Comparison of ENCODE assay signal across 16 cellular contexts in the genomic region with DNA sequence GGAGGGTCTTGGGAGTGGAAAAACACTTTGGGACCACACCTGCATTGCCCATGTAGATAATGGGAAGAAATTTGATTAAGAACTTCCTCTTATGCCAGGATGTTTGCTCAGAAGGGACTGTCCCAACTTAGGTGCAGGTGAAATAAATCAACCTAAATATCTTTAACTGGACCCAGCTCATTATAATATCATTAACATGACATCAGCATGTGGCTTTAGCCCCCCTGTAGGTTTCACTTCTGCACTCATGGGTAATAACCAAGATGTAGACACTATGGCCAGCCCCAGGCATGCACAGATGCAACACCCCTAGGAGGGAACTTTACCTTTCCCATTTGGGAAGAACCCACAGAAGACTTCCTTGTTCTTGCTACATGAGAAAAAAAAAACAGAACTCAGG.
"Had no signal": no experiment of that assay in that cellular context is flagged by ENCODE, and none has a peak within 500 bp of the region (broad histone marks: within the 10 kb centered on the region; RNA-seq: fewer than 3 reads in every experiment).

No MANE protein-coding gene starts in this region.

- H3K4me1 ChIP-seq: esophagus muscularis mucosa, lower lobe of right lung, parathyroid adenoma, tibial nerve, vagina had no signal

- H3K4me1 Mint-ChIP-seq: activated CD4-positive, alpha-beta T cell treated with anti-CD3 and anti-CD28 coated beads for 36 hours; activated naive CD8-positive, alpha-beta T cell treated with anti-CD3 and anti-CD28 coated beads, Interleukin-2, amount 50 U/mL, for 24 hours; naive thymus-derived CD4-positive, alpha-beta T cell had no signal

- H3K27me3 ChIP-seq: dorsolateral prefrontal cortex, esophagus muscularis mucosa, tibial nerve, vagina had no signal

- H3K36me3 ChIP-seq: esophagus muscularis mucosa, lower lobe of right lung, tibial nerve, vagina had no signal

- H3K4me3 Mint-ChIP-seq: activated CD4-positive, alpha-beta T cell treated with anti-CD3 and anti-CD28 coated beads for 36 hours; activated CD8-positive, alpha-beta T cell treated with anti-CD3 and anti-CD28 coated beads, Interleukin-2, amount 10 ng/mL, durations not matched to agents 7 days and 5 days; activated naive CD8-positive, alpha-beta T cell treated with anti-CD3 and anti-CD28 coated beads, Interleukin-2, amount 50 U/mL, for 24 hours; activated T-helper 1 cell treated with anti-CD3 and anti-CD28 coated beads, Interleukin-12 subunit alpha, Interleukin-12 subunit beta, Interleukin-2, Interleukin-4 antibody, amounts not matched to agents 30 ng/mL and 10 ng/mL and 1 ng/mL, durations not matched to agents 14 hours and 24 hours and 36 hours; naive thymus-derived CD4-positive, alpha-beta T cell had no signal

- H3K27ac ChIP-seq: dorsolateral prefrontal cortex, esophagus muscularis mucosa, lower lobe of right lung, parathyroid adenoma, tibial nerve, vagina had no signal

- H3K27me3 Mint-ChIP-seq: activated CD4-positive, alpha-beta T cell treated with anti-CD3 and anti-CD28 coated beads for 36 hours; activated naive CD8-positive, alpha-beta T cell treated with anti-CD3 and anti-CD28 coated beads, Interleukin-2, amount 50 U/mL, for 24 hours; naive thymus-derived CD4-positive, alpha-beta T cell had no signal

- H3K4me3 ChIP-seq: dorsolateral prefrontal cortex, esophagus muscularis mucosa, lower lobe of right lung, tibial nerve, vagina had no signal

- H3K27ac Mint-ChIP-seq: activated CD4-positive, alpha-beta T cell treated with anti-CD3 and anti-CD28 coated beads for 36 hours; activated CD8-positive, alpha-beta T cell treated with anti-CD3 and anti-CD28 coated beads, Interleukin-2, amount 10 ng/mL, durations not matched to agents 7 days and 5 days; activated naive CD8-positive, alpha-beta T cell treated with anti-CD3 and anti-CD28 coated beads, Interleukin-2, amount 50 U/mL, for 24 hours; activated T-helper 1 cell treated with anti-CD3 and anti-CD28 coated beads, Interleukin-12 subunit alpha, Interleukin-12 subunit beta, Interleukin-2, Interleukin-4 antibody, amounts not matched to agents 30 ng/mL and 10 ng/mL and 1 ng/mL, durations not matched to agents 14 hours and 24 hours and 36 hours; naive thymus-derived CD4-positive, alpha-beta T cell had no signal

- H3K9ac ChIP-seq: parathyroid adenoma had no signal

- H3K9me3 ChIP-seq: esophagus muscularis mucosa, lower lobe of right lung, tibial nerve, vagina had no signal

- H2AFZ ChIP-seq: parathyroid adenoma had no signal

- H3K79me2 ChIP-seq: parathyroid adenoma had no signal

- H3K36me3 Mint-ChIP-seq: naive thymus-derived CD4-positive, alpha-beta T cell had no signal

- H3K9me3 Mint-ChIP-seq: activated T-helper 1 cell treated with anti-CD3 and anti-CD28 coated beads, Interleukin-12 subunit alpha, Interleukin-12 subunit beta, Interleukin-2, Interleukin-4 antibody, amounts not matched to agents 30 ng/mL and 10 ng/mL and 1 ng/mL, durations not matched to agents 14 hours and 24 hours and 36 hours had no signal

- ATAC-seq: activated CD4-positive, alpha-beta T cell treated with anti-CD3 and anti-CD28 coated beads for 36 hours; activated CD8-positive, alpha-beta T cell treated with anti-CD3 and anti-CD28 coated beads, Interleukin-2, amount 10 ng/mL, durations not matched to agents 7 days and 5 days; activated naive CD8-positive, alpha-beta T cell treated with anti-CD3 and anti-CD28 coated beads, Interleukin-2, amount 50 U/mL, for 24 hours; left cardiac atrium; lower lobe of right lung; naive thymus-derived CD4-positive, alpha-beta T cell had no signal

- DNase-seq: activated CD4-positive, alpha-beta T cell treated with anti-CD3 and anti-CD28 coated beads for 36 hours; activated CD8-positive, alpha-beta memory T cell treated with anti-CD3 and anti-CD28 coated beads, Interleukin-2, amount 50 U/mL, for 48 hours; activated CD8-positive, alpha-beta T cell treated with anti-CD3 and anti-CD28 coated beads, Interleukin-2, amount 10 ng/mL, durations not matched to agents 7 days and 5 days; activated naive CD4-positive, alpha-beta T cell; activated naive CD8-positive, alpha-beta T cell treated with anti-CD3 and anti-CD28 coated beads, Interleukin-2, amount 50 U/mL, for 24 hours; dorsolateral prefrontal cortex; glutamatergic neuron; left cardiac atrium; lower lobe of right lung; naive thymus-derived CD4-positive, alpha-beta T cell; retina had no signal
